Comparison of ENCODE assay signal across 23 cellular contexts in genomic region chr5:135644816-135645215, GRCh38.
"Had no signal": no experiment of that assay in that cellular context is flagged by ENCODE, and none has a peak within 500 bp of the region (broad histone marks: within the 10 kb centered on the region; RNA-seq: fewer than 3 reads in every experiment).

No MANE protein-coding gene starts in this region.

- H3K36me3 ChIP-seq: neural progenitor cell, ovary, right lobe of liver, sigmoid colon, stomach, thoracic aorta, thyroid gland, tibial nerve, upper lobe of right lung, uterus had no signal

- H3K27me3 ChIP-seq: neural progenitor cell, ovary, right lobe of liver, sigmoid colon, stomach, thyroid gland, tibial nerve, upper lobe of right lung, uterus had no signal

- H3K4me3 ChIP-seq: neural progenitor cell, ovary, psoas muscle, right lobe of liver, sigmoid colon, stomach, thoracic aorta, thyroid gland, tibial nerve, upper lobe of right lung, uterus had no signal

- DNase-seq: natural killer cell; occipital lobe; ovary; posterior cingulate gyrus; right lobe of liver; sigmoid colon; small intestine; stimulated activated CD4-positive, alpha-beta T cell treated with anti-CD3 and anti-CD28 coated beads, Interleukin-15, amount 100 ng/mL, for 24 hours; stimulated activated CD4-positive, alpha-beta T cell treated with anti-CD3 and anti-CD28 coated beads, Interleukin-2, amount 100 ng/mL, for 24 hours; stimulated activated CD4-positive, alpha-beta T cell treated with anti-CD3 and anti-CD28 coated beads, Interleukin-2, amount 100 ng/mL, for 48 hours; stimulated activated CD4-positive, alpha-beta T cell treated with anti-CD3 and anti-CD28 coated beads, Interleukin-4, amount 100 ng/mL, for 24 hours; stimulated activated naive B cell treated with anti-CD40 and anti-IgM and Interleukin-4, amounts not matched to agents 10 μg/mL and 1 μg/mL and 100 μg/mL, for 72 hours; stimulated activated naive CD4-positive, alpha-beta T cell treated with Interleukin-2 at 50 U/mL for 16 hours; stomach; upper lobe of right lung; uterus had no signal

- FAIRE-seq: small intestine had no signal

- ATAC-seq: natural killer cell; right cardiac atrium; right lobe of liver; stimulated activated effector memory CD8-positive, alpha-beta T cell treated with anti-CD3 and anti-CD28 coated beads, Interleukin-12 subunit alpha, Interleukin-12 subunit beta, amount 100 ng/mL, for 72 hours; stimulated activated naive B cell treated with anti-CD40 and anti-IgM and Interleukin-4, amounts not matched to agents 10 μg/mL and 1 μg/mL and 100 μg/mL, for 72 hours; upper lobe of right lung had no signal
